In genomic region chr14:103548463-103549351, GRCh38 we compare ENCODE assay signal across 1 cellular context.
TF ChIP-seq lines count a peak whose summit lies in the region.

No MANE protein-coding gene starts in this region.

TF ChIP-seq in H1, 55 proteins besides CTCF, POLR2A, EP300 and RAD21:
- no peak for TF ChIP-seq RNF2 (IDR thresholded peaks at IDR 0.05; ENCODE audit: borderline replicate concordance, low read depth, low read length, missing control alignments, poor library complexity, severe bottlenecking)
- no peak for TF ChIP-seq SP2 (IDR thresholded peaks at IDR 0.05; ENCODE audit: low read length)
- no peak for TF ChIP-seq EGR1 (IDR thresholded peaks at IDR 0.05; ENCODE audit: borderline replicate concordance, low read depth, low read length)
- TF ChIP-seq ATF3 (IDR thresholded peaks at IDR 0.05; ENCODE audit: insufficient read depth, low read depth, low read length): no peak
- TF ChIP-seq CBX5 (IDR thresholded peaks at IDR 0.05; ENCODE audit: low read depth, low read length): no peak
- TF ChIP-seq TAF7 (optimal IDR thresholded peaks at IDR 0.05; ENCODE audit: borderline replicate concordance, low read depth, low read length): no peak
- no peak for TF ChIP-seq POLR2AphosphoS5 (IDR thresholded peaks at IDR 0.05; ENCODE audit: low read depth, low read length)
- TF ChIP-seq BCL11A (IDR thresholded peaks at IDR 0.05; ENCODE audit: low read depth in 2 of 2, low read length in 2 of 2): no peak
- TF ChIP-seq HDAC2 (IDR thresholded peaks at IDR 0.05; ENCODE audit: borderline replicate concordance in 1 of 2, low read depth in 2 of 2, low read length in 2 of 2): no peak
- TF ChIP-seq SAP30 (IDR thresholded peaks at IDR 0.05; ENCODE audit: insufficient read depth, insufficient replicate concordance, low read length): no peak
- no peak for TF ChIP-seq POU5F1 (IDR thresholded peaks at IDR 0.05; ENCODE audit: low read depth, low read length)
- TF ChIP-seq MAFK (IDR thresholded peaks at IDR 0.05; ENCODE audit: low read depth, low read length): no peak
